In genomic region chr15:40769310-40770146, GRCh38 we compare ENCODE assay signal across 9 cellular contexts. TPM values are rescaled to one million over a fixed set of nuclear protein-coding genes. Genes with fewer than 3 reads are reported as not detected.
DNase-seq lines count a peak whose midpoint lies in the region; ATAC-seq and TF ChIP-seq lines count a peak whose summit lies in the region.
"Had no signal": no experiment of that assay in that cellular context is flagged by ENCODE, and none has a peak within 500 bp of the region (broad histone marks: within the 10 kb centered on the region; RNA-seq: fewer than 3 reads in every experiment).

TSS of gene C15orf62 (plus strand) at chr15:40769980. CDS start at chr15:40770496, 516 bp downstream.

- H3K36me3 Mint-ChIP-seq in activated naive CD4-positive, alpha-beta T cell treated with anti-CD3 and anti-CD28 coated beads, Interleukin-2, amount 50 U/mL, for 72 hours: no peaks in the 10 kb centered on the region

- peaks cover 0 to 59% (median 24%) of the 10 kb centered on the region in 4 donors for H3K4me1 ChIP-seq in Peyer's patch

- peak; percentile 38 for ATAC-seq in HG03196 (IDR thresholded peaks at IDR 0.05; ENCODE audit: unreplicated experiment)
- ATAC-seq in activated naive CD4-positive, alpha-beta T cell treated with anti-CD3 and anti-CD28 coated beads, Interleukin-2, amount 50 U/mL, for 72 hours: peak; percentile 63 to 76

- TF ChIP-seq POLR2A in Peyer's patch (IDR thresholded peaks at IDR 0.05): peak in 1 of 2 donors; percentile 49

- H3K9me3 Mint-ChIP-seq in activated naive CD4-positive, alpha-beta T cell treated with anti-CD3 and anti-CD28 coated beads, Interleukin-2, amount 50 U/mL, for 72 hours: no peaks in the 10 kb centered on the region

- DNase-seq in NCI-H510A treated with DMSO at 0.1 percent for 48 hours (lab: John Stamatoyannopoulos, UW) (peak; percentile 38), NCI-H510A (lab: John Stamatoyannopoulos, UW) (no peak), Peyer's patch (peak; percentile 81 to 87 (median 83)), kidney tubule cell (ENCODE audit: low spot score) (peak; percentile 96), NCI-H526 (lab: John Stamatoyannopoulos, UW) (no peak)
- peak; percentile 50 to 79 for DNase-seq in activated naive CD4-positive, alpha-beta T cell treated with anti-CD3 and anti-CD28 coated beads, Interleukin-2, amount 50 U/mL, for 72 hours (ENCODE audit: low spot score in 2 of 2)
- peak; percentile 44 for DNase-seq in stimulated activated CD8-positive, alpha-beta memory T cell treated with anti-CD3 and anti-CD28 coated beads, Interleukin-12 subunit alpha, Interleukin-12 subunit beta, amount 100 ng/mL, for 1 hour (ENCODE audit: low read depth)

- peak within 1 kb of the TSS in 3 of 4 donors; percentile 20 to 23 (median 22) for H3K4me3 ChIP-seq in Peyer's patch

- peaks cover 0 to 28% (median 0%) of the 10 kb centered on the region in 3 donors for H3K36me3 ChIP-seq in Peyer's patch

- H3K27ac ChIP-seq in Peyer's patch: peak within 1 kb of the TSS; percentile 64 to 91 (median 78)
- H3K27ac ChIP-seq: C4-2B had no signal

- H3K27ac Mint-ChIP-seq in activated naive CD4-positive, alpha-beta T cell treated with anti-CD3 and anti-CD28 coated beads, Interleukin-2, amount 50 U/mL, for 72 hours: peak within 1 kb of the TSS; percentile 88 to 94

- no peaks in the 10 kb centered on the region for H3K9me3 ChIP-seq in Peyer's patch

- TF ChIP-seq CTCF in Peyer's patch (IDR thresholded peaks at IDR 0.05): no peak

- no peaks in the 10 kb centered on the region for H3K27me3 ChIP-seq in Peyer's patch

RNA-seq across cellular contexts. Expression of gene C15orf62, which starts in this region (rescaled TPM):
- total RNA-seq in Peyer's patch: 1 to 10 TPM in 2 of 4 donors, not detected in 2; 1.1 to 1.3 TPM
- total RNA-seq in activated naive CD4-positive, alpha-beta T cell treated with anti-CD3 and anti-CD28 coated beads, Interleukin-2, amount 50 U/mL, for 72 hours: 1 to 10 TPM in 1 of 2 donors, under 1 TPM in 1; 0.52 to 2.0 TPM

Comparison
In these comparisons a context has a peak if more than half of its experiments do, and no peak if none do; other contexts are left out.
1. DNase-seq: peak in NCI-H510A treated with DMSO at 0.1 percent for 48 hours (single experiment), Peyer's patch (3 of 3), activated naive CD4-positive, alpha-beta T cell treated with anti-CD3 and anti-CD28 coated beads, Interleukin-2, amount 50 U/mL, for 72 hours (2 of 2), kidney tubule cell (single experiment) and stimulated activated CD8-positive, alpha-beta memory T cell treated with anti-CD3 and anti-CD28 coated beads, Interleukin-12 subunit alpha, Interleukin-12 subunit beta, amount 100 ng/mL, for 1 hour (single experiment); none in NCI-H510A (single experiment) and NCI-H526 (0 of 2).